ENCODE assay signal across 11 cellular contexts in the genomic region with DNA sequence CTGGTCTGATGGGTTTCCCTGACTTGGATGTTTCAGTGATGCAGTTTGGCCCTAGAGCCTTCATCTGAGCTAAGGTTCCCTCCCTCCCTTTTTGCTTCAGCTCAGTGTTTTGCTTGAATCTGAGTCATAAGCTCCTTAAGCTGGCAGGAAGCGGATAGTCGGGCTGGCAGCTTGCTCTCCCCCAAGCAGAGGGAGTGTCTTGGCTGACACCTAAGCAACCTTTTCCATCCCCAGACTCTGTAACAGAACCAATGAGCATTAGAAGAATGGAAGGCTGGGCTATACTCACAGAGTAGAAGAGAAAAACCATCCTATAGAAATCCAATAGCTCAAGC.
DNase-seq lines count a peak whose midpoint lies in the region; ATAC-seq, FAIRE-seq and TF ChIP-seq lines count a peak whose summit lies in the region.
"Had no signal": no experiment of that assay in that cellular context is flagged by ENCODE, and none has a peak within 500 bp of the region (broad histone marks: within the 10 kb centered on the region; RNA-seq: fewer than 3 reads in every experiment).

No MANE protein-coding gene starts in this region.

- H3K4me3 Mint-ChIP-seq in stimulated activated effector memory CD8-positive, alpha-beta T cell treated with anti-CD3 and anti-CD28 coated beads, Interleukin-12 subunit alpha, Interleukin-12 subunit beta, amount 100 ng/mL, for 72 hours: no peak overlapping the region
- H3K4me3 Mint-ChIP-seq: WTC11 had no signal

- ATAC-seq in heart left ventricle (peak; percentile 26 to 94 (median 81)), GM18517 (IDR thresholded peaks at IDR 0.05; ENCODE audit: unreplicated experiment) (no peak), HG02885 (IDR thresholded peaks at IDR 0.05; ENCODE audit: poor library complexity, unreplicated experiment) (no peak)
- ATAC-seq in stimulated activated effector memory CD8-positive, alpha-beta T cell treated with anti-CD3 and anti-CD28 coated beads, Interleukin-12 subunit alpha, Interleukin-12 subunit beta, amount 100 ng/mL, for 72 hours: peak; percentile 19
- ATAC-seq: GM12878, WTC11 had no signal

- peak overlapping the region; percentile 22 to 69 for H3K27ac ChIP-seq in ascending aorta
- H3K27ac ChIP-seq in heart left ventricle: peak overlapping the region in 1 of 12 donors; percentile 40
- H3K27ac ChIP-seq: transverse colon had no signal

- H3K27ac Mint-ChIP-seq in stimulated activated effector memory CD8-positive, alpha-beta T cell treated with anti-CD3 and anti-CD28 coated beads, Interleukin-12 subunit alpha, Interleukin-12 subunit beta, amount 100 ng/mL, for 72 hours: no peak overlapping the region
- H3K27ac Mint-ChIP-seq: WTC11 had no signal

- peaks cover 0 to 3% of the 10 kb centered on the region in 2 donors for H3K4me1 ChIP-seq in ascending aorta
- peaks cover 0 to 5% (median 0%) of the 10 kb centered on the region in 12 donors for H3K4me1 ChIP-seq in heart left ventricle

- H3K9me3 ChIP-seq in ascending aorta: no peaks in the 10 kb centered on the region
- H3K9me3 ChIP-seq in heart left ventricle: no peaks in the 10 kb centered on the region
- H3K9me3 ChIP-seq: transverse colon had no signal

- no peaks in the 10 kb centered on the region for H3K27me3 ChIP-seq in ascending aorta
- H3K27me3 ChIP-seq in heart left ventricle: no peaks in the 10 kb centered on the region
- H3K27me3 ChIP-seq: transverse colon had no signal

- no peak overlapping the region for H3K4me3 ChIP-seq in ascending aorta
- H3K4me3 ChIP-seq in heart left ventricle: no peak overlapping the region
- H3K4me3 ChIP-seq: GM12878, transverse colon had no signal

- 23 to 53% (median 39%) methylated on average over 2 of the region's 2 CpGs for WGBS in heart left ventricle, 4 donors

- no peak for TF ChIP-seq POLR2A in heart left ventricle (IDR thresholded peaks at IDR 0.05)

- H3K36me3 ChIP-seq in ascending aorta (no peaks in the 10 kb centered on the region), heart left ventricle (no peaks in the 10 kb centered on the region)
- H3K36me3 ChIP-seq: transverse colon had no signal

- intact Hi-C loops in ascending aorta (cut with DNase I): no loop called here
- intact Hi-C loops in heart left ventricle (cut with DNase I): no loop called here

- H3K9me3 Mint-ChIP-seq in stimulated activated effector memory CD8-positive, alpha-beta T cell treated with anti-CD3 and anti-CD28 coated beads, Interleukin-12 subunit alpha, Interleukin-12 subunit beta, amount 100 ng/mL, for 72 hours: no peaks in the 10 kb centered on the region
- H3K9me3 Mint-ChIP-seq: WTC11 had no signal

- TF ChIP-seq CTCF in ascending aorta (IDR thresholded peaks at IDR 0.05) (no peak), heart left ventricle (IDR thresholded peaks at IDR 0.05) (no peak)

- no peaks in the 10 kb centered on the region for H3K4me1 Mint-ChIP-seq in stimulated activated effector memory CD8-positive, alpha-beta T cell treated with anti-CD3 and anti-CD28 coated beads, Interleukin-12 subunit alpha, Interleukin-12 subunit beta, amount 100 ng/mL, for 72 hours
- H3K4me1 Mint-ChIP-seq: WTC11 had no signal

- H3K36me3 Mint-ChIP-seq in stimulated activated effector memory CD8-positive, alpha-beta T cell treated with anti-CD3 and anti-CD28 coated beads, Interleukin-12 subunit alpha, Interleukin-12 subunit beta, amount 100 ng/mL, for 72 hours: no peaks in the 10 kb centered on the region
- H3K36me3 Mint-ChIP-seq: WTC11 had no signal

- no peak for FAIRE-seq in frontal cortex (lab: Jason Lieb, UNC)
- FAIRE-seq: GM12878 had no signal

- DNase-seq in HCEC 1CT (peak; percentile 95), ascending aorta (ENCODE audit: low spot score in 2 of 2) (peak in 1 of 2 donors; percentile 77), heart left ventricle (peak in 4 of 5 donors; percentile 18 to 46 (median 28)), frontal cortex (ENCODE audit: low spot score in 2 of 2) (no peak)
- DNase-seq in stimulated activated effector memory CD8-positive, alpha-beta T cell treated with anti-CD3 and anti-CD28 coated beads, Interleukin-12 subunit alpha, Interleukin-12 subunit beta, amount 100 ng/mL, for 72 hours (ENCODE audit: low spot score in 2 of 2): no peak
- DNase-seq in effector CD8-positive, alpha-beta T cell (lab: John Stamatoyannopoulos, UW): no peak
- DNase-seq: transverse colon had no signal

Comparison
In these comparisons a context has a peak if more than half of its experiments do, and no peak if none do; other contexts are left out.
1. DNase-seq: peak in HCEC 1CT (single experiment) and heart left ventricle (4 of 5); none in stimulated activated effector memory CD8-positive, alpha-beta T cell treated with anti-CD3 and anti-CD28 coated beads, Interleukin-12 subunit alpha, Interleukin-12 subunit beta, amount 100 ng/mL, for 72 hours (0 of 2), frontal cortex (0 of 2) and effector CD8-positive, alpha-beta T cell (single experiment).
2. ATAC-seq: peak in heart left ventricle (4 of 4) and stimulated activated effector memory CD8-positive, alpha-beta T cell treated with anti-CD3 and anti-CD28 coated beads, Interleukin-12 subunit alpha, Interleukin-12 subunit beta, amount 100 ng/mL, for 72 hours (single experiment); none in GM18517 (single experiment) and HG02885 (single experiment).